ENCODE assay signal across 8 cellular contexts in the genomic region with DNA sequence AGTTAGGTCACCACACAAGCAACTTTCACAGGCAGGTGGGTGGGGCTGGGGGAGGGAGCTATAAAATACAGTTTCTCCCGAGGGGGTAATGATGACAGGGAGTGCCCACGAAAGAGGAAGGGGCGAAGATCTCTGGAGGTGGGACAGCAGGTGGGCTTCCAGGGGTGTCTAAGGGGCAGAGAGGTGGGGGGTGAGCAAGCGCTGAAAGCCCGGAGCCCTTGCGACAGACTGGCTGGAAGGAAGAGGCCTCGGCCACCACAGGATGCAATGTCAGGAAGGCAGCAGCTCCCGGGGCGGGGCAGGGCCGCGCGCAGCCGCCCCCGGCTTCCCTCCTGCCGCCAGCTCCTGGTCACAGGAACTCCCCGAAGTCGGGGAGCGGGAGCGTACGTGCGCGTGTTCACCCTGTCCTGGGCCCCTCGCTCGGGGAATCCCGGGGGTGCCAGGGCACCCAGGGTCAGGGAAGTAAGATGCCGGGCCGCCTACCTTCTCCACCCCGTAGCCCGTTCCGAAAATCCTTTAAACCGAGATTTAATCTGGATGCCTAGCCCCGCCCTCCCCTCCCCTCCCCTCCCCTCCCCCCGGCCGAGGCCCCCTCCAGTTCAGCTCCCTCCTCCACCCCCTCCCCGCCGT.
A peak's percentile ranks its signal among the peaks of the same experiment; 100 is the strongest.
DNase-seq lines count a peak whose midpoint lies in the region; ATAC-seq, FAIRE-seq and TF ChIP-seq lines count a peak whose summit lies in the region.

No MANE protein-coding gene starts in this region.

- peak; percentile 61 for ATAC-seq in activated CD4-positive, alpha-beta T cell treated with anti-CD3 and anti-CD28 coated beads for 36 hours
- no peak for ATAC-seq in GM18498 (IDR thresholded peaks at IDR 0.05; ENCODE audit: unreplicated experiment)

- H3K4me3 ChIP-seq in HUES6 (ENCODE audit: low read depth, low read length) (peak overlapping the region; percentile 73), H1 (ENCODE audit: extremely low read depth in 1 of 4, insufficient read depth in 2 of 4, low read depth in 3 of 4, low read length in 4 of 4) (peak overlapping the region; percentile 42 to 75 (median 58)), stomach (peak overlapping the region; percentile 53 to 58 (median 54))

- H2BK15ac ChIP-seq in H1 (ENCODE audit: low read length) = no peak overlapping the region

- H3K36me3 ChIP-seq in HUES6 (ENCODE audit: control insufficient read depth, insufficient read depth, low read length) (no peaks in the 10 kb centered on the region), H1 (ENCODE audit: control insufficient read depth in 2 of 4, insufficient read depth in 4 of 4, low read length in 3 of 4) (no peaks in the 10 kb centered on the region), stomach (peaks cover 0 to 10% (median 0%) of the 10 kb centered on the region in 4 donors)

- WGBS in H1 (ENCODE audit: extremely low coverage in 1 of 2, insufficient coverage in 1 of 2, insufficient read length in 1 of 2, insufficient replicate concordance in 2 of 2, low coverage in 1 of 2, low lambda C conversion rate in 2 of 2, missing lambda C conversion rate in 1 of 2), 2 experiments = 8% methylated on average over 24 of the region's 36 CpGs; no CpG with 5 or more reads in 1 of the 2 experiments
- 5 to 26% (median 10%) methylated on average over 24 to 36 of the region's 36 CpGs for WGBS in stomach, 5 donors

- no peak for TF ChIP-seq RAD21 in H1 (IDR thresholded peaks at IDR 0.05 in 1 of 2, conservative IDR thresholded peaks at IDR 0.05 in 1 of 2; ENCODE audit: low read depth in 2 of 2, low read length in 2 of 2)

- peaks cover 0 to 11% of the 10 kb centered on the region in 2 experiments; a peak in 1 of 4 replicates for H3K79me2 ChIP-seq in H1 (ENCODE audit: control insufficient read depth in 1 of 2, insufficient read depth in 2 of 2, low read length in 2 of 2)

- H2BK120ac ChIP-seq in H1 (replicated peaks; ENCODE audit: low read depth, low read length) = no peak overlapping the region

- peaks cover 15% of the 10 kb centered on the region for H3K36me3 Mint-ChIP-seq in activated CD4-positive, alpha-beta T cell treated with anti-CD3 and anti-CD28 coated beads for 36 hours (ENCODE audit: low read depth)

- TF ChIP-seq EP300 in H1 (IDR thresholded peaks at IDR 0.05; ENCODE audit: borderline replicate concordance in 1 of 2, low read depth in 2 of 2, low read length in 2 of 2) = no peak
- TF ChIP-seq EP300 in stomach (IDR thresholded peaks at IDR 0.05) = no peak

- no peak overlapping the region for H2BK5ac ChIP-seq in H1 (ENCODE audit: low read depth, low read length)

- TF ChIP-seq POLR2A in H1 (IDR thresholded peaks at IDR 0.05; ENCODE audit: control extremely low read depth in 1 of 2, low read depth in 2 of 2, low read length in 2 of 2) = no peak
- no peak for TF ChIP-seq POLR2A in stomach (IDR thresholded peaks at IDR 0.05)

- POLR2A ChIA-PET in activated CD4-positive, alpha-beta T cell treated with anti-CD3 and anti-CD28 coated beads for 36 hours (lab: Charles Lee) = interaction anchor here (0.7 to 1.4 kb wide), 4 partner anchors 43 to 949 kb away, joined by 3 read pairs; no protein-coding TSS in a partner anchor
- POLR2A ChIA-PET in H1 (lab: Charles Lee; ENCODE audit: partially characterized antibody) = interaction anchor here (0.6 to 1.8 kb wide), 7 partner anchors 9 to 110 kb away, joined by 3 to 8 read pairs (median 4); no protein-coding TSS in a partner anchor

- peak overlapping the region; percentile 32; the same call in 1 of the 2 replicates for H3K18ac ChIP-seq in H1 (ENCODE audit: extremely low read depth, low read length)

- H4K91ac ChIP-seq in H1 (replicated peaks; ENCODE audit: insufficient read length, low read length) = no peak overlapping the region

- H2AFZ ChIP-seq in H1 (ENCODE audit: low read length) = no peak overlapping the region

- peaks cover 57 to 64% of the 10 kb centered on the region in 2 experiments for H4K20me1 ChIP-seq in H1 (replicated peaks in 1 of 2; ENCODE audit: control insufficient read depth in 1 of 2, insufficient read depth in 2 of 2, low read length in 2 of 2)

- H3K27me3 ChIP-seq in HUES6 (ENCODE audit: control insufficient read depth, insufficient read depth, low read length) (peaks cover 44% of the 10 kb centered on the region), H1 (replicated peaks in 1 of 4; ENCODE audit: control insufficient read depth in 3 of 4, extremely low read depth in 1 of 4, insufficient read depth in 3 of 4, low read length in 3 of 4) (peaks cover 34 to 59% (median 56%) of the 10 kb centered on the region in 4 experiments), stomach (no peaks in the 10 kb centered on the region)

- H3K4me3 Mint-ChIP-seq in activated CD4-positive, alpha-beta T cell treated with anti-CD3 and anti-CD28 coated beads for 36 hours = peak overlapping the region; percentile 74

- H3K23ac ChIP-seq in H1 (ENCODE audit: insufficient read length) = no peak overlapping the region

- H3K27me3 Mint-ChIP-seq in activated CD4-positive, alpha-beta T cell treated with anti-CD3 and anti-CD28 coated beads for 36 hours = no peaks in the 10 kb centered on the region

- peak overlapping the region; percentile 68 for H3K9ac ChIP-seq in HUES6 (ENCODE audit: low read length)
- no peak overlapping the region for H3K9ac ChIP-seq in H1 (replicated peaks in 1 of 4; ENCODE audit: extremely low read depth in 1 of 4, low read depth in 3 of 4, low read length in 3 of 4)

- peaks cover 12% of the 10 kb centered on the region; the same call in 1 of the 2 replicates for H3K23me2 ChIP-seq in H1 (ENCODE audit: low read depth, low read length)

- H3K56ac ChIP-seq in H1 (replicated peaks; ENCODE audit: insufficient read length, low read depth, low read length) = no peak overlapping the region

- H2AK5ac ChIP-seq in H1 (ENCODE audit: low read depth, low read length) = no peak overlapping the region

- peak; percentile 92 for DNase-seq in activated CD4-positive, alpha-beta T cell treated with anti-CD3 and anti-CD28 coated beads for 36 hours
- DNase-seq in activated CD4-positive, alpha-beta T cell treated with anti-CD3 and anti-CD28 coated beads, Interleukin-2, amount 50 U/mL, for 4 hours = no peak
- DNase-seq in activated CD4-positive, alpha-beta T cell treated with anti-CD3 and anti-CD28 coated beads for 48 hours = peak; percentile 81
- DNase-seq in H1 (ENCODE audit: low read depth in 1 of 2, low spot score in 2 of 2) = peak in 1 of 2 experiments; percentile 69
- DNase-seq in midbrain (lab: John Stamatoyannopoulos, UW) = peak; percentile 24
- peak; percentile 58 for DNase-seq in stomach

- H3K27ac ChIP-seq in HUES6 (ENCODE audit: low read depth, low read length) (no peak overlapping the region; the same call in 1 of the 2 replicates), H1 (ENCODE audit: low read depth, low read length) (no peak overlapping the region), stomach (peak overlapping the region; percentile 50 to 92 (median 86))

- peaks cover 7% of the 10 kb centered on the region for H3K79me1 ChIP-seq in H1 (ENCODE audit: low read depth, low read length)

- FAIRE-seq in H1 (lab: Jason Lieb, UNC) = no peak

- H3K4me2 ChIP-seq in H1 (ENCODE audit: insufficient read depth in 1 of 2, low read depth in 2 of 2, low read length in 2 of 2) = peak overlapping the region; percentile 79 to 91

- H3K4me1 Mint-ChIP-seq in activated CD4-positive, alpha-beta T cell treated with anti-CD3 and anti-CD28 coated beads for 36 hours = peaks cover 50% of the 10 kb centered on the region

- no peak overlapping the region for H4K5ac ChIP-seq in H1 (ENCODE audit: insufficient read length, low read depth, low read length)

- TF ChIP-seq CTCF in H1 (IDR thresholded peaks at IDR 0.05; ENCODE audit: control extremely low read depth in 1 of 3, insufficient read depth in 1 of 3, low read depth in 1 of 3, low read length in 3 of 3) = no peak
- no peak for TF ChIP-seq CTCF in stomach (IDR thresholded peaks at IDR 0.05)

- H2BK20ac ChIP-seq in H1 (ENCODE audit: low read length) = no peak overlapping the region

- intact Hi-C loops in activated CD4-positive, alpha-beta T cell treated with anti-CD3 and anti-CD28 coated beads for 36 hours (cut with DNase I, micrococcal nuclease) = loop anchor here (1.0 to 2.0 kb wide), 8 partner anchors 43 to 1213 kb away; a partner anchor contains a TSS
- intact Hi-C loops in stomach (cut with DNase I; ENCODE audit: low total_unique reads) = no loop called here

- H3K4me1 ChIP-seq in HUES6 (ENCODE audit: control insufficient read depth, insufficient read depth, low read length) = peaks cover 59% of the 10 kb centered on the region
- peaks cover 21 to 41% (median 27%) of the 10 kb centered on the region in 4 experiments for H3K4me1 ChIP-seq in H1 (replicated peaks in 1 of 4; ENCODE audit: control insufficient read depth in 3 of 4, insufficient read depth in 4 of 4, low read length in 3 of 4)
- peaks cover 66 to 96% (median 82%) of the 10 kb centered on the region in 4 donors for H3K4me1 ChIP-seq in stomach

- peak overlapping the region; percentile 54; the same call in 1 of the 2 replicates for H4K8ac ChIP-seq in H1 (ENCODE audit: extremely low read depth, insufficient read depth, low read length)

- CTCF ChIA-PET in activated CD4-positive, alpha-beta T cell treated with anti-CD3 and anti-CD28 coated beads for 36 hours (lab: Charles Lee) = interaction anchor here (0.6 to 1.0 kb wide), 3 partner anchors 30 to 107 kb away, joined by 3 read pairs; no protein-coding TSS in a partner anchor
- CTCF ChIA-PET in H1 (lab: Charles Lee; ENCODE audit: partially characterized antibody) = interaction anchor here (0.9 to 1.5 kb wide), 5 partner anchors 12 to 267 kb away, joined by 3 to 5 read pairs (median 4); no protein-coding TSS in a partner anchor

- no peaks in the 10 kb centered on the region for H3K9me3 ChIP-seq in HUES6 (ENCODE audit: control insufficient read depth, insufficient read depth, low read depth, low read length)
- H3K9me3 ChIP-seq in H1 (ENCODE audit: insufficient read depth in 2 of 2, low read depth in 1 of 2, low read length in 1 of 2) = no peaks in the 10 kb centered on the region
- H3K9me3 ChIP-seq in stomach = no peaks in the 10 kb centered on the region

- no peaks in the 10 kb centered on the region for H3K9me3 Mint-ChIP-seq in activated CD4-positive, alpha-beta T cell treated with anti-CD3 and anti-CD28 coated beads for 36 hours (ENCODE audit: low read depth)

- H3K4ac ChIP-seq in H1 (replicated peaks; ENCODE audit: insufficient read length, low read depth, low read length) = no peak overlapping the region

- no peak overlapping the region for H3K14ac ChIP-seq in H1 (ENCODE audit: insufficient read length)

- no peak overlapping the region for H2BK12ac ChIP-seq in H1 (ENCODE audit: low read depth, low read length)

- peak overlapping the region; percentile 89 for H3K27ac Mint-ChIP-seq in activated CD4-positive, alpha-beta T cell treated with anti-CD3 and anti-CD28 coated beads for 36 hours

TF ChIP-seq in H1, 55 proteins besides CTCF, POLR2A, EP300 and RAD21 (continues in another document):
- TF ChIP-seq TCF12 (IDR thresholded peaks at IDR 0.05; ENCODE audit: low read depth, low read length) (no peak), ASH2L (IDR thresholded peaks at IDR 0.05; ENCODE audit: low read length) (peak; percentile 77), FOSL1 (IDR thresholded peaks at IDR 0.05; ENCODE audit: insufficient read depth, low read depth, low read length) (no peak), EZH2 (IDR thresholded peaks at IDR 0.05; ENCODE audit: low read depth, low read length, severe bottlenecking) (peak; percentile 45), BCL11A (IDR thresholded peaks at IDR 0.05; ENCODE audit: low read depth in 2 of 2, low read length in 2 of 2) (no peak)

Comparison
In these comparisons a context has a peak if more than half of its experiments do, and no peak if none do; other contexts are left out.
1. DNase-seq: peak in activated CD4-positive, alpha-beta T cell treated with anti-CD3 and anti-CD28 coated beads for 36 hours (single experiment), activated CD4-positive, alpha-beta T cell treated with anti-CD3 and anti-CD28 coated beads for 48 hours (single experiment), midbrain (single experiment) and stomach (single experiment); none in activated CD4-positive, alpha-beta T cell treated with anti-CD3 and anti-CD28 coated beads, Interleukin-2, amount 50 U/mL, for 4 hours (0 of 2).
2. H3K27ac ChIP-seq: peak in stomach (5 of 5); none in HUES6 (single experiment) and H1 (single experiment).
3. Peak in every context shown above with its lines, with median percentiles within 50 percentile points of each other: H3K4me3 ChIP-seq.